ENCODE assay signal across 18 cellular contexts in the genomic region with DNA sequence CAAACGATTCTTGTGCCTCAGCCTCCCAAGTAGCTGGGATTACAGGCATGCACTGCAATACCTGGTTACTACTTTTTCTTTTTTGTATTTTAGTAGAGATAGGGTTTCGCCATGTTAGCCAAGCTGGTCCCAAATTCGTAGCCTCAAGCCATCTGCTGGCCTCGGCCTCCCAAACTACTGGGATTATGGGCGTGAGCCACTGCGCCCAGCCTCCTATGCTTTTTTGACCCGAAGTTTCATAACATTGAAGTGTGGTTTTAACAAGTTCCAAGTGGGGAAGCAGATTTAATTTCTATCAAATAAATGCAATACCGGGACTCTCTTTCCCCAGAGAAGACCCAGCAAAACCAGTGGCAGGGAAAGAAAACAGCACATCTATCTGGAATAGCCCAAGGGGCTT. TPM values are rescaled to one million over a fixed set of nuclear protein-coding genes. Genes with fewer than 3 reads are reported as not detected.
DNase-seq lines count a peak whose midpoint lies in the region; ATAC-seq, FAIRE-seq and TF ChIP-seq lines count a peak whose summit lies in the region.
"Had no signal": no experiment of that assay in that cellular context is flagged by ENCODE, and none has a peak within 500 bp of the region (broad histone marks: within the 10 kb centered on the region; RNA-seq: fewer than 3 reads in every experiment).

No MANE protein-coding gene starts in this region.

- H3K9me3 ChIP-seq in heart right ventricle (no peaks in the 10 kb centered on the region), right cardiac atrium (ENCODE audit: control insufficient read depth, low read length) (no peaks in the 10 kb centered on the region), kidney (ENCODE audit: control insufficient read depth in 1 of 2, low read length in 2 of 2) (no peaks in the 10 kb centered on the region), uterus (no peaks in the 10 kb centered on the region)

- WGBS in heart right ventricle, 2 donors = 91 to 92% methylated on average over 8 of the region's 8 CpGs
- WGBS in right cardiac atrium = 75% methylated on average over 8 of the region's 8 CpGs

- FAIRE-seq in kidney (lab: Jason Lieb, UNC) (no peak), RCC 7860 (lab: Jason Lieb, UNC) (no peak)

- intact Hi-C loops in heart right ventricle (cut with DNase I) (loop anchor here in 2 of 10 donors (5.0 kb wide), 2 partner anchors 41 to 46 kb away; no protein-coding TSS in a partner anchor), right cardiac atrium (cut with DNase I) (no loop called here), kidney (cut with DNase I) (no loop called here), sciatic nerve (cut with DNase I) (no loop called here), uterus (cut with DNase I; ENCODE audit: low total_unique reads) (no loop called here)

- TF ChIP-seq CTCF in heart right ventricle (IDR thresholded peaks at IDR 0.05) = no peak
- no peak for TF ChIP-seq CTCF in kidney (IDR thresholded peaks at IDR 0.05; ENCODE audit: borderline replicate concordance, extremely low read depth, insufficient read depth)
- TF ChIP-seq CTCF in uterus (IDR thresholded peaks at IDR 0.05) = no peak

- H3K27ac ChIP-seq in heart right ventricle (peak overlapping the region in 7 of 10 donors; percentile 34 to 74 (median 64)), right cardiac atrium (ENCODE audit: low read length) (no peak overlapping the region), kidney (ENCODE audit: low read depth in 2 of 2, low read length in 2 of 2) (peak overlapping the region; percentile 59 to 90), uterus (peak overlapping the region; percentile 93 to 97)

- H3K4me3 ChIP-seq in heart right ventricle (no peak overlapping the region), right cardiac atrium (ENCODE audit: low read length) (no peak overlapping the region), kidney (ENCODE audit: low read length in 2 of 2) (no peak overlapping the region), uterus (no peak overlapping the region)
- H3K4me3 ChIP-seq: GM23338 had no signal

- no peak for DNase-seq in heart right ventricle
- no peak for DNase-seq in right cardiac atrium
- DNase-seq in kidney = no peak
- no peak for DNase-seq in sciatic nerve (ENCODE audit: low spot score)
- no peak for DNase-seq in uterus
- DNase-seq in activated CD4-positive, CD25-positive, alpha-beta regulatory T cell (lab: John Stamatoyannopoulos, UW) = no peak
- DNase-seq in RCC 7860 (ENCODE audit: low spot score) = no peak
- DNase-seq: activated CD4-positive, alpha-beta T cell treated with anti-CD3 and anti-CD28 coated beads, Interleukin-2, amount 50 U/mL, for 4 hours; activated naive CD4-positive, alpha-beta T cell; hippocampal formation; islet precursor cell; Kasumi-1; NCI-H1105 treated with DMSO at 0.1 percent for 48 hours; NCI-H2107; NCI-H524 treated with DMSO at 0.1 percent for 48 hours; nephron progenitor cell had no signal

- H3K27me3 ChIP-seq in heart right ventricle (no peaks in the 10 kb centered on the region), right cardiac atrium (ENCODE audit: control insufficient read depth, insufficient read depth) (no peaks in the 10 kb centered on the region), uterus (no peaks in the 10 kb centered on the region)

- ATAC-seq in heart right ventricle (no peak), right cardiac atrium (no peak), sciatic nerve (peak; percentile 27), HG02610 (IDR thresholded peaks at IDR 0.05; ENCODE audit: unreplicated experiment) (no peak)
- ATAC-seq: GM23338 had no signal

- H3K4me1 ChIP-seq in heart right ventricle (peaks cover 6 to 87% (median 75%) of the 10 kb centered on the region in 9 donors), right cardiac atrium (ENCODE audit: control insufficient read depth, insufficient read depth, low read length) (peaks cover 27% of the 10 kb centered on the region), kidney (ENCODE audit: control insufficient read depth in 1 of 2, insufficient read depth in 1 of 2, low read depth in 1 of 2, low read length in 2 of 2) (peaks cover 41 to 43% of the 10 kb centered on the region in 2 donors), uterus (peaks cover 25% of the 10 kb centered on the region in 2 donors)

- H3K9ac ChIP-seq in kidney (ENCODE audit: low read length in 2 of 2) = no peak overlapping the region

- no peak for TF ChIP-seq POLR2A in uterus (IDR thresholded peaks at IDR 0.05)

- H3K36me3 ChIP-seq in heart right ventricle = no peaks in the 10 kb centered on the region
- H3K36me3 ChIP-seq in kidney (ENCODE audit: control insufficient read depth in 1 of 2, insufficient read depth in 2 of 2, low read length in 2 of 2) = no peaks in the 10 kb centered on the region
- H3K36me3 ChIP-seq in uterus = no peaks in the 10 kb centered on the region

RNA-seq across cellular contexts. Expression of gene SH3BP5, which starts 13.7 kb away (rescaled TPM):
- total RNA-seq in heart right ventricle (10 to 100 TPM in 4 of 10 donors, 1 to 10 TPM in 6; 6.7 to 22.4 (median 9.4) TPM), right cardiac atrium (10 to 100 TPM; 13.6 to 26.6 (median 15.7) TPM), kidney (109 TPM), sciatic nerve (143 TPM), uterus (100 to 1,000 TPM in 1 of 4 donors, 10 to 100 TPM in 3; 58.8 to 154 (median 75.5) TPM)
- polyA plus RNA-seq in heart right ventricle (10 to 100 TPM in 1 of 2 donors, 1 to 10 TPM in 1; 9.9 to 11.4 TPM), right cardiac atrium (12.9 TPM), kidney (ENCODE audit: insufficient read depth, low read depth, low replicate concordance) (39.1 TPM)
